ENCODE assay signal across 1 cellular context in the genomic region with DNA sequence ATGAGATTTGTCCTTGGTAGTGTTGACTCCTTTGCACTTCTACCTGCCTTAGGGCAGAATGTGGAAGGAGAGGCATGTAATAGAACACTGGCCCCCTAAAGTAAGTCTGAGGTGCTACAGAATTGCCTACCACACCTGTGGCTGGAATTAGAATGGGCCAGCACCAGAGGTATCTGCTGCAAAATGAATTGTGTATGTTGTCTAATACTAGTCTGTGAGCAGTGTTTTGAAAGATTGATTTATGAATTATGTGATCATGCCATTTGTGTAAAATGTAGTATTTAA.
TF ChIP-seq lines count a peak whose summit lies in the region.

No MANE protein-coding gene starts in this region.

TF ChIP-seq in A549, 52 proteins besides CTCF, POLR2A, EP300 and RAD21:
- TF ChIP-seq JUN (IDR thresholded peaks at IDR 0.05) (no peak), RARB (CRISPR knock-in tag; IDR thresholded peaks at IDR 0.05) (no peak), CBX8 (IDR thresholded peaks at IDR 0.05) (no peak), MAZ (IDR thresholded peaks at IDR 0.05; ENCODE audit: borderline replicate concordance, low read depth, low read length) (no peak), ZNF302 (CRISPR knock-in tag; IDR thresholded peaks at IDR 0.05) (no peak), CEBPB (IDR thresholded peaks at IDR 0.05) (no peak), EHF (CRISPR knock-in tag; IDR thresholded peaks at IDR 0.05) (no peak), FOSL2 (IDR thresholded peaks at IDR 0.05) (no peak), FOSL2 (CRISPR knock-in tag; IDR thresholded peaks at IDR 0.05) (no peak), HOXB13 (CRISPR knock-in tag; IDR thresholded peaks at IDR 0.05; ENCODE audit: low read depth) (no peak), NPAS2 (CRISPR knock-in tag; IDR thresholded peaks at IDR 0.05; ENCODE audit: borderline replicate concordance) (no peak), MAFK (IDR thresholded peaks at IDR 0.05; ENCODE audit: partially characterized antibody) (no peak), BHLHE40 (IDR thresholded peaks at IDR 0.05; ENCODE audit: low read depth, low read length) (no peak), HEYL (CRISPR knock-in tag; IDR thresholded peaks at IDR 0.05) (no peak)
- TF ChIP-seq, protein P1, sequence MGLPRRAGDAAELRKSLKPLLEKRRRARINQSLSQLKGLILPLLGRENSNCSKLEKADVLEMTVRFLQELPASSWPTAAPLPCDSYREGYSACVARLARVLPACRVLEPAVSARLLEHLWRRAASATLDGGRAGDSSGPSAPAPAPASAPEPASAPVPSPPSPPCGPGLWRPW (IDR thresholded peaks at IDR 0.05), result no peak
